8 cellular contexts compared by ENCODE assay signal in genomic region chr5:72955768-72956323, GRCh38. TPM values are rescaled to one million over a fixed set of nuclear protein-coding genes. Genes with fewer than 3 reads are reported as not detected.
DNase-seq lines count a peak whose midpoint lies in the region; ATAC-seq and TF ChIP-seq lines count a peak whose summit lies in the region.

Gene FCHO2 (plus strand): TSS chr5:72956041. CDS start chr5:72956097, 56 bp downstream.

- H3K27ac ChIP-seq in rectal smooth muscle tissue (ENCODE audit: low read depth, low read length) (peak within 1 kb of the TSS; percentile 99), vagina (peak within 1 kb of the TSS; percentile 96)

- H3K4me3 ChIP-seq in astrocyte of the cerebellum (ENCODE audit: low read depth, low read length) (peak within 1 kb of the TSS; percentile 63), rectal smooth muscle tissue (ENCODE audit: low read length) (peak within 1 kb of the TSS; percentile 85), vagina (peak within 1 kb of the TSS; percentile 69 to 89)

- peak in 1 of 2 donors; percentile 32 for TF ChIP-seq POLR2A in vagina (IDR thresholded peaks at IDR 0.05)

- H3K9ac ChIP-seq in rectal smooth muscle tissue (ENCODE audit: low read length): peak within 1 kb of the TSS; percentile 82

- TF ChIP-seq CTCF in astrocyte of the cerebellum (IDR thresholded peaks at IDR 0.05; ENCODE audit: low read depth, low read length, missing control alignments): peak; percentile 77
- peak; percentile 62 to 90 (median 74) for TF ChIP-seq CTCF in vagina (IDR thresholded peaks at IDR 0.05)

- H3K36me3 ChIP-seq in rectal smooth muscle tissue (ENCODE audit: control insufficient read depth, insufficient read depth, low read length) (no peaks in the 10 kb centered on the region), vagina (no peaks in the 10 kb centered on the region)

- in situ Hi-C loops in astrocyte of the cerebellum (cut with HindIII; ENCODE audit: low sequenced_read_pairs): no loop called here

- intact Hi-C loops in vagina (cut with DNase I): no loop called here

- no peaks in the 10 kb centered on the region for H3K27me3 ChIP-seq in rectal smooth muscle tissue (ENCODE audit: control insufficient read depth, insufficient read depth, low read length)
- H3K27me3 ChIP-seq in vagina: no peaks in the 10 kb centered on the region

- H3K4me1 ChIP-seq in rectal smooth muscle tissue (ENCODE audit: control insufficient read depth, insufficient read depth, low read length) (peaks cover 15% of the 10 kb centered on the region), vagina (peaks cover 31% of the 10 kb centered on the region)

- ATAC-seq in GM18502 (IDR thresholded peaks at IDR 0.05; ENCODE audit: poor library complexity, unreplicated experiment) (peak; percentile 93), HG02970 (IDR thresholded peaks at IDR 0.05; ENCODE audit: low FRiP score, unreplicated experiment) (peak; percentile 97)

- DNase-seq in NCI-H1930 (lab: John Stamatoyannopoulos, UW) (peak; percentile 77 to 90), T-helper 22 cell (ENCODE audit: low read depth) (peak; percentile 88), astrocyte of the cerebellum (ENCODE audit: low read depth) (peak; percentile 92), hepatic stellate cell (ENCODE audit: low spot score) (peak; percentile 98), vagina (ENCODE audit: extremely low spot score in 2 of 2) (peak; percentile 95 to 97)

- H3K9me3 ChIP-seq in vagina: no peaks in the 10 kb centered on the region

RNA-seq across cellular contexts. Expression of gene FCHO2, which starts in this region (rescaled TPM):
- total RNA-seq in vagina: 32.9 TPM

Comparison
In these comparisons a context has a peak if more than half of its experiments do, and no peak if none do; other contexts are left out.
1. Peak in every context shown above with its lines: DNase-seq, ATAC-seq, H3K4me3 ChIP-seq and H3K27ac ChIP-seq.